14 cellular contexts compared by ENCODE assay signal in genomic region chrX:20212486-20213089, GRCh38. TPM values are rescaled to one million over a fixed set of nuclear protein-coding genes. Genes with fewer than 3 reads are reported as not detected.
DNase-seq lines count a peak whose midpoint lies in the region; ATAC-seq lines count a peak whose summit lies in the region.
"Had no signal": no experiment of that assay in that cellular context is flagged by ENCODE, and none has a peak within 500 bp of the region (broad histone marks: within the 10 kb centered on the region; RNA-seq: fewer than 3 reads in every experiment).

No MANE protein-coding gene starts in this region.

- peaks cover 33% of the 10 kb centered on the region for H3K4me1 Mint-ChIP-seq in activated T-cell treated with anti-CD3 and anti-CD28 coated beads, Interleukin-2, amount 50 U/mL, for 72 hours (ENCODE audit: low read depth)

- H3K27ac Mint-ChIP-seq in activated T-cell treated with anti-CD3 and anti-CD28 coated beads, Interleukin-2, amount 50 U/mL, for 72 hours = no peak overlapping the region

- H3K4me3 Mint-ChIP-seq in activated T-cell treated with anti-CD3 and anti-CD28 coated beads, Interleukin-2, amount 50 U/mL, for 72 hours = peak overlapping the region in 1 of 2 donors; percentile 25

- ATAC-seq in activated T-cell treated with anti-CD3 and anti-CD28 coated beads, Interleukin-2, amount 50 U/mL, for 72 hours (replicated peaks in 1 of 2) = peak; percentile 82 to 85
- ATAC-seq in HG02571 (IDR thresholded peaks at IDR 0.05; ENCODE audit: unreplicated experiment) = peak; percentile 83
- peak; percentile 91 for ATAC-seq in HG03378 (IDR thresholded peaks at IDR 0.05; ENCODE audit: unreplicated experiment)

- H3K36me3 Mint-ChIP-seq in activated T-cell treated with anti-CD3 and anti-CD28 coated beads, Interleukin-2, amount 50 U/mL, for 72 hours (ENCODE audit: insufficient read depth in 2 of 2) = peaks cover 0 to 6% of the 10 kb centered on the region in 2 donors

- no peak for DNase-seq in activated T-cell treated with anti-CD3 and anti-CD28 coated beads, Interleukin-2, amount 50 U/mL, for 72 hours
- no peak for DNase-seq in activated T-cell treated with anti-CD3 and anti-CD28 coated beads for 4 hours
- no peak for DNase-seq in NCI-H510A (lab: John Stamatoyannopoulos, UW)
- DNase-seq in NCI-H1048 (lab: John Stamatoyannopoulos, UW) = no peak
- no peak for DNase-seq in Kasumi-1 (lab: John Stamatoyannopoulos, UW)
- DNase-seq in DMS53 (lab: John Stamatoyannopoulos, UW) = no peak
- DNase-seq: ACHN, activated gamma-delta T cell, colonic mucosa, mammary epithelial cell, NCI-H1092, upper lobe of left lung had no signal

- H3K27me3 Mint-ChIP-seq in activated T-cell treated with anti-CD3 and anti-CD28 coated beads, Interleukin-2, amount 50 U/mL, for 72 hours (ENCODE audit: low read depth) = peaks cover 10% of the 10 kb centered on the region

- no peaks in the 10 kb centered on the region for H3K9me3 Mint-ChIP-seq in activated T-cell treated with anti-CD3 and anti-CD28 coated beads, Interleukin-2, amount 50 U/mL, for 72 hours

RNA-seq across cellular contexts. Expression of gene RPS6KA3, which starts 54.1 kb away (rescaled TPM):
- 10 to 100 TPM; 49.4 to 54.4 TPM for total RNA-seq in activated T-cell treated with anti-CD3 and anti-CD28 coated beads, Interleukin-2, amount 50 U/mL, for 72 hours
